1 cellular context compared by ENCODE assay signal in genomic region chr14:21894003-21894897, GRCh38.
TF ChIP-seq lines count a peak whose summit lies in the region.

No MANE protein-coding gene starts in this region.

TF ChIP-seq in SK-N-SH treated with all-trans-retinoic acid at 6 μM for 48 hours, 23 proteins besides CTCF, POLR2A, EP300 and RAD21 (continued from another document):
- TF ChIP-seq TSHZ2 (CRISPR knock-in tag; IDR thresholded peaks at IDR 0.05) (no peak), CREB5 (CRISPR knock-in tag; IDR thresholded peaks at IDR 0.05; ENCODE audit: low read depth) (no peak), CSDC2 (CRISPR knock-in tag; IDR thresholded peaks at IDR 0.05) (no peak)
TF ChIP-seq in SK-N-SH treated with all-trans-retinoic acid at 6 μM for 48 hours: peak in this region for 0.
